Comparison of ENCODE assay signal across 1 cellular context in the genomic region with DNA sequence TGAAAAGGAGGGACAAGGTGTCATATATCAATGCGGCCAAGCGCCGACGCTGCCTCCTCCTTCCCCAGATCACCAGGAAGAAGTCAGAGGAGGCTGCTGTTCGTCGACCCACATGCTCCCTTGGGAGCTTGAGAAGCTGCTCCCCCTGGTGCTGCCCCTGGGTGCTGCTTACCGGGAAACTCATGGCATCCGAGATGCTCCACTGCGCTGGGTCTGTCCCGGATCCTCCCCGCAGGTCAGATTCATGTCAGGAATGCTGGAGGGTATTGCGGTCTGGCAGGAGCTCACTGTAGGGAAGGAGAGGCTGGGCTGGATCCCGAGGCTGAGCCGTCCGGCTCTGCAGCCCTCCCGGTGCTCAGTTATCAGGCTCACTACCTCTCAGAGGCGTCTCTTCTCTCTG.
TF ChIP-seq lines count a peak whose summit lies in the region.

No MANE protein-coding gene starts in this region.

TF ChIP-seq in GM23338, 12 proteins besides CTCF, POLR2A, EP300 and RAD21 (continued from another document):
- TF ChIP-seq POLR2AphosphoS5 (IDR thresholded peaks at IDR 0.05; ENCODE audit: low read depth) (no peak), CREB1 (CRISPR knock-in tag; IDR thresholded peaks at IDR 0.05; ENCODE audit: low read depth) (no peak), NANOG (IDR thresholded peaks at IDR 0.05; ENCODE audit: borderline replicate concordance) (no peak)
